In genomic region chr6:6796818-6797217, GRCh38 we compare ENCODE assay signal across 1 cellular context.
TF ChIP-seq lines count a peak whose summit lies in the region.

No MANE protein-coding gene starts in this region.

TF ChIP-seq in K562, 482 proteins besides CTCF, POLR2A, EP300 and RAD21 (continued from another document):
- TF ChIP-seq, protein P1, sequence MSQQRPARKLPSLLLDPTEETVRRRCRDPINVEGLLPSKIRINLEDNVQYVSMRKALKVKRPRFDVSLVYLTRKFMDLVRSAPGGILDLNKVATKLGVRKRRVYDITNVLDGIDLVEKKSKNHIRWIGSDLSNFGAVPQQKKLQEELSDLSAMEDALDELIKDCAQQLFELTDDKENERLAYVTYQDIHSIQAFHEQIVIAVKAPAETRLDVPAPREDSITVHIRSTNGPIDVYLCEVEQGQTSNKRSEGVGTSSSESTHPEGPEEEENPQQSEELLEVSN (IDR thresholded peaks at IDR 0.05; ENCODE audit: borderline replicate concordance in 1 of 2, extremely low read depth in 1 of 2, insufficient read depth in 1 of 2, insufficient read length in 1 of 2, low read depth in 1 of 2, low read length in 1 of 2, poor library complexity in 1 of 2, severe bottlenecking in 1 of 2), result peak in 1 of 2 experiments; percentile 22
